ENCODE assay signal across 8 cellular contexts in the genomic region with DNA sequence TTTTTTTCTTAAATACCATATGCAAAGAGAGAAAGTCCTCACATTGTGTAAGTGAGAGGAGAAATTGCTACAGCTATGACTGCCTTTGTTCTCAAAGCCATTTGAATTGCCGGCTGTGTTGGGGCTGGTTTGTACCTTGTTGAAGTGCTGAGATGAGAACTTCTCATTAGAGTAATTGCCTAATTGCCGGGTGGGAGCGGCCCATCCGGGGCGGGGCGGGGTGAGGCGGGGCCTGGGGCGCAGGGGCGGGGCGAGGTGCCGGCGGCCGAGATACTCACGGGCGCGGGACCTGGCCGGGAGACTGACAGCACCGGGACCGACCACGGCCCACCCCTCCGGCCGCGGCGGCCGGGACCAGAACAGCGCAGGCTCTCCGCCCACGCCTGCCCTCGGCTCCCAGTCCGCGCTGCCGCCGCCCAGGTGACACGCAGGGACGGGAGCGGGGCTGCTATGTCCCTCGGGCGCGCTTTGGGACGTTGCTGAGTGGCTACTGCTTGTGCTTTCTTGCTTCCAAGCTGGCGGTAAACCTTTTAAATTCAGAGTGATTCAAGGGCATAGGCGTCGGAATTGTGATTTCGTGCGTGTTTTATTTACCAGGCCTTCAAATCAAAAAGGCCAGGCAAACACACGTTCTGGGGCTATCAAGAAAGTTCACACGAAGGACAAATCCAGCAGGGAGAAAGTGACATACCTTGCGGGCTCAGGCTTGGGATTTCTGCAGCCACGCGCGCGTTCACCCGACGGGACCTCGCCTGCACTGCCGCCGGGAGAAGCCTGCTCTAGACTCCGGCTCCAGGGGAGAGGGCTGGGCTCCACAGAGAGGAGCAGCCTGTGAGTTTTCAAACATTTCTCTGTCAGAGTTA.
DNase-seq lines count a peak whose midpoint lies in the region; ATAC-seq and TF ChIP-seq lines count a peak whose summit lies in the region.

No MANE protein-coding gene starts in this region.

- H3K36me3 Mint-ChIP-seq in activated naive CD4-positive, alpha-beta T cell treated with anti-CD3 and anti-CD28 coated beads, Interleukin-2, amount 50 U/mL, for 24 hours: peaks cover 3% of the 10 kb centered on the region

- no peak overlapping the region for H3K27ac Mint-ChIP-seq in activated naive CD4-positive, alpha-beta T cell treated with anti-CD3 and anti-CD28 coated beads, Interleukin-2, amount 50 U/mL, for 24 hours

- intact Hi-C loops in heart right ventricle (cut with DNase I): loop anchor here in 1 of 10 donors (5.0 kb wide), 2 partner anchors 41 to 44 kb away; no protein-coding TSS in a partner anchor

- H3K27ac ChIP-seq in heart right ventricle: peak overlapping the region; percentile 47 to 87 (median 79)

- peak; percentile 67 to 89 (median 82) for ATAC-seq in heart right ventricle

- peaks cover 0 to 39% (median 17%) of the 10 kb centered on the region in 9 donors for H3K36me3 ChIP-seq in heart right ventricle

- peak overlapping the region; percentile 80 for H3K4me3 Mint-ChIP-seq in activated naive CD4-positive, alpha-beta T cell treated with anti-CD3 and anti-CD28 coated beads, Interleukin-2, amount 50 U/mL, for 24 hours

- H3K4me1 Mint-ChIP-seq in activated naive CD4-positive, alpha-beta T cell treated with anti-CD3 and anti-CD28 coated beads, Interleukin-2, amount 50 U/mL, for 24 hours: peaks cover 8% of the 10 kb centered on the region

- DNase-seq in AG08395 (ENCODE audit: low spot score) (peak; percentile 62), GM19238 (ENCODE audit: insufficient read length, low spot score) (peak; percentile 75), HPDE6-E6E7 (ENCODE audit: extremely low spot score) (peak; percentile 69), SK-MEL-5 (ENCODE audit: low read depth, low spot score) (peak; percentile 43), heart right ventricle (peak; percentile 61 to 78), retinal pigment epithelial cell (ENCODE audit: low read depth) (no peak), NCI-H446 treated with DMSO at 0.1 percent for 48 hours (lab: John Stamatoyannopoulos, UW) (no peak)

- H3K4me3 ChIP-seq in heart right ventricle: peak overlapping the region; percentile 0 to 64 (median 53)
- peak overlapping the region; percentile 49 for H3K4me3 ChIP-seq in retinal pigment epithelial cell (ENCODE audit: low read length)

- peaks cover 0 to 11% (median 0%) of the 10 kb centered on the region in 7 donors for H3K27me3 ChIP-seq in heart right ventricle

- H3K9me3 ChIP-seq in heart right ventricle: no peaks in the 10 kb centered on the region

- in situ Hi-C loops in SK-MEL-5 (cut with HindIII; ENCODE audit: low pct_unique_long_range_greater_than_20kb, low sequenced_read_pairs): no loop called here

- TF ChIP-seq CTCF in heart right ventricle (IDR thresholded peaks at IDR 0.05) (no peak), retinal pigment epithelial cell (conservative IDR thresholded peaks at IDR 0.05; ENCODE audit: low read depth, low read length) (no peak)

- peaks cover 19% of the 10 kb centered on the region for H3K27me3 Mint-ChIP-seq in activated naive CD4-positive, alpha-beta T cell treated with anti-CD3 and anti-CD28 coated beads, Interleukin-2, amount 50 U/mL, for 24 hours

- H3K9me3 Mint-ChIP-seq in activated naive CD4-positive, alpha-beta T cell treated with anti-CD3 and anti-CD28 coated beads, Interleukin-2, amount 50 U/mL, for 24 hours: no peaks in the 10 kb centered on the region

- peaks cover 12 to 100% (median 77%) of the 10 kb centered on the region in 9 donors for H3K4me1 ChIP-seq in heart right ventricle

- WGBS in heart right ventricle, 2 donors: 0 to 2% methylated on average over 55 to 58 of the region's 58 CpGs

Comparison
In these comparisons a context has a peak if more than half of its experiments do, and no peak if none do; other contexts are left out.
1. DNase-seq: peak in AG08395 (single experiment), GM19238 (single experiment), HPDE6-E6E7 (single experiment), SK-MEL-5 (single experiment) and heart right ventricle (2 of 2); none in retinal pigment epithelial cell (single experiment) and NCI-H446 treated with DMSO at 0.1 percent for 48 hours (single experiment).